20 cellular contexts compared by ENCODE assay signal in the genomic region with DNA sequence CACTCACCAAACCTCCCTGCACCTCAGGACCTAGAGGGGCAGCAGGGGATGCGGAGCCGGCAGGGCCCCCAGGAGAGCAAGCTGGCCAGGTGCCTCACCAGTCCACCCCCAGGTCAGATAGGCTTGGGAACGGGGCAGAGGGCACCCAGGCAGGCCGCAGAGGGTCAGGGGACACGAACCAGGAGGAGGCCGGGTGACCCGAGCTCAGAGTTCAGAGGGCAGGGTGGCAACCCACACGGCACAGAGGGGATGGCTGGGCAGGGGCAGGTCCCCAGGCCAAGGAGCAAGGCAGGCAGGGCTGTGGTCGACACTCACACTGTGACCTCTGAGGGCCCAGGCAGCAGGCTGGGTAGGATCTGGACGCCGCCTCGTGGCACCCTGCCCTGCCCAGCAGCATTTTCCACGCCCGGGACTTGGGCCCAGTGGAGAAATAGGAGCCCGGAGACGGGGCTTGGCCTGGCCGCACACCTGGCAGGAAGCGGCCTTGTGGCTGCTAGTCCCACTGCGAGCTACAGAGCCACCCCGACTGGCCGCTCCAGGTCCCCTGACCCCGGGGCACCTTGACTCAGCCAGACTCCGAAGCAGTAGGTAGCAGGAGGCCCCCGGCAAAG. TPM values are rescaled to one million over a fixed set of nuclear protein-coding genes. Genes with fewer than 3 reads are reported as not detected.
A peak's percentile ranks its signal among the peaks of the same experiment; 100 is the strongest.
DNase-seq lines count a peak whose midpoint lies in the region; ATAC-seq, FAIRE-seq and TF ChIP-seq lines count a peak whose summit lies in the region.
"Had no signal": no experiment of that assay in that cellular context is flagged by ENCODE, and none has a peak within 500 bp of the region (broad histone marks: within the 10 kb centered on the region; RNA-seq: fewer than 3 reads in every experiment).

No MANE protein-coding gene starts in this region.

- no peak for FAIRE-seq in HepG2 (lab: Jason Lieb, UNC)
- FAIRE-seq: endometrium had no signal

- no peaks in the 10 kb centered on the region for H3F3A ChIP-seq in smooth muscle cell (ENCODE audit: low read depth)

- no peaks in the 10 kb centered on the region for H3K9me3 ChIP-seq in HCT116 (ENCODE audit: control insufficient read depth in 1 of 2, insufficient read depth in 1 of 2, low read depth in 1 of 2, low read length in 2 of 2)
- H3K9me3 ChIP-seq in HepG2 (ENCODE audit: low read length): no peaks in the 10 kb centered on the region
- no peaks in the 10 kb centered on the region for H3K9me3 ChIP-seq in smooth muscle cell (replicated peaks; ENCODE audit: low read depth)
- H3K9me3 ChIP-seq: colonic mucosa, thoracic aorta had no signal

- TF ChIP-seq POLR2A in HCT116 (IDR thresholded peaks at IDR 0.05; ENCODE audit: borderline replicate concordance, extremely low read depth, insufficient read depth, insufficient read length) (no peak), HepG2 (IDR thresholded peaks at IDR 0.05; ENCODE audit: insufficient read depth in 1 of 2, low read depth in 2 of 2, low read length in 2 of 2) (no peak)

- no peak for TF ChIP-seq EP300 in HepG2 (IDR thresholded peaks at IDR 0.05; ENCODE audit: low read depth in 2 of 2, low read length in 2 of 2)
- TF ChIP-seq EP300 in HepG2 (CRISPR knock-in tag; IDR thresholded peaks at IDR 0.05; ENCODE audit: borderline replicate concordance): no peak

- H3K27me3 ChIP-seq in HCT116 (ENCODE audit: insufficient read depth, low read length): no peaks in the 10 kb centered on the region
- no peaks in the 10 kb centered on the region for H3K27me3 ChIP-seq in HepG2 (ENCODE audit: control insufficient read depth in 1 of 2, insufficient read depth in 2 of 2, low read length in 2 of 2)
- no peaks in the 10 kb centered on the region for H3K27me3 ChIP-seq in smooth muscle cell (ENCODE audit: low read depth)
- H3K27me3 ChIP-seq: colonic mucosa had no signal

- CTCF ChIA-PET in HCT116 (lab: Charles Lee) (no interaction called here), HepG2 (lab: Yijun Ruan, JAX; ENCODE audit: low intra/inter-chr PET ratio, low total read pairs) (interaction anchor here (2.5 kb wide), 1 partner anchor 28 kb away, joined by 11 read pairs; no protein-coding TSS in a partner anchor)

- no peak for DNase-seq in HCT116 (ENCODE audit: low read depth, low spot score)
- no peak for DNase-seq in HepG2 (ENCODE audit: low spot score)
- DNase-seq in smooth muscle cell (lab: John Stamatoyannopoulos, UW; ENCODE audit: unreplicated experiment): no peak
- DNase-seq in activated T-cell treated with anti-CD3 and anti-CD28 coated beads, Interleukin-2, amount 50 U/mL, for 48 hours: no peak
- no peak for DNase-seq in NCI-H1694 (lab: John Stamatoyannopoulos, UW)
- DNase-seq in stimulated activated CD4-positive, alpha-beta T cell treated with anti-CD3 and anti-CD28 coated beads, Interleukin-4, amount 100 ng/mL, for 4 hours: no peak
- DNase-seq: activated B cell treated with CpG ODN at 0.5 μM for 24 hours; activated CD8-positive, alpha-beta T cell treated with anti-CD3 and anti-CD28 coated beads, Interleukin-2, amount 10 ng/mL, durations not matched to agents 7 days and 5 days; colonic mucosa; COR-L47; H9; midbrain; NCI-H1105 treated with DMSO at 0.1 percent for 48 hours; NCI-H2107; NCI-H510A; T-helper 2 cell had no signal

- ATAC-seq in HCT116 (peak; percentile 17), HepG2 (no peak), SK-N-SH treated with all-trans-retinoic acid at 6 μM for 48 hours (no peak)
- ATAC-seq: activated CD8-positive, alpha-beta T cell treated with anti-CD3 and anti-CD28 coated beads, Interleukin-2, amount 10 ng/mL, durations not matched to agents 7 days and 5 days had no signal

- in situ Hi-C loops in HepG2 (cut with HindIII; ENCODE audit: extremely low pct_ligation_motif_present, low pct_unique_long_range_greater_than_20kb): no loop called here

- H3K27ac ChIP-seq in HCT116 (ENCODE audit: low read depth, low read length) (peak overlapping the region; percentile 100), VCaP (peak overlapping the region; percentile 93; the same call in 1 of the 2 replicates), HepG2 (ENCODE audit: extremely low read length, insufficient read depth, low read length) (no peak overlapping the region), smooth muscle cell (ENCODE audit: low read depth) (peak overlapping the region; percentile 77)
- H3K27ac ChIP-seq: colonic mucosa, thoracic aorta had no signal

- H2AFZ ChIP-seq in HCT116 (ENCODE audit: low read depth, low read length, poor library complexity, severe bottlenecking) (no peak overlapping the region), HepG2 (ENCODE audit: low read length) (no peak overlapping the region), smooth muscle cell (ENCODE audit: low read depth) (no peak overlapping the region)

- H3K9ac ChIP-seq in HCT116 (ENCODE audit: low read length) (peak overlapping the region; percentile 76), HepG2 (ENCODE audit: insufficient read depth, low read depth, low read length) (0 out of 2 replicates have a peak overlapping the region, but pooled peaks have one; percentile 39), smooth muscle cell (ENCODE audit: low read depth) (peak overlapping the region; percentile 43)

- H3K4me2 ChIP-seq in HCT116 (ENCODE audit: low read length) (peak overlapping the region; percentile 96), HepG2 (ENCODE audit: low read depth, low read length) (peak overlapping the region; percentile 57; the same call in 1 of the 2 replicates), smooth muscle cell (no peak overlapping the region)

- 60% methylated on average over 1 of the region's 24 CpGs for WGBS in HepG2 (ENCODE audit: low lambda C conversion rate)
- WGBS in smooth muscle cell (ENCODE audit: low lambda C conversion rate): 91% methylated on average over 24 of the region's 24 CpGs

- H3K4me3 ChIP-seq in HCT116 (replicated peaks in 1 of 2; ENCODE audit: low read depth in 1 of 2, low read length in 2 of 2) (peak overlapping the region; percentile 45 to 55), HepG2 (replicated peaks in 1 of 3; ENCODE audit: insufficient read depth in 1 of 3, low read depth in 2 of 3, low read length in 3 of 3) (no peak overlapping the region), smooth muscle cell (no peak overlapping the region)
- H3K4me3 ChIP-seq: colonic mucosa, thoracic aorta had no signal

- RAD21 ChIA-PET in HCT116 (lab: Charles Lee; ENCODE audit: low non-redundant PET in 1 of 2, low total read pairs in 2 of 2, uncharacterized antibody in 2 of 2, unreplicated experiment in 2 of 2): interaction anchor here in 1 of 2 experiments (0.6 kb wide), 1 partner anchor 20 kb away, joined by 6 read pairs; no protein-coding TSS in a partner anchor

- H3K79me2 ChIP-seq in HCT116 (ENCODE audit: insufficient read depth, low read length): peaks cover 83% of the 10 kb centered on the region
- peaks cover 48% of the 10 kb centered on the region for H3K79me2 ChIP-seq in HepG2 (ENCODE audit: insufficient read depth, low read length)
- H3K79me2 ChIP-seq in smooth muscle cell (ENCODE audit: low read depth): peaks cover 57% of the 10 kb centered on the region

- H3K9me2 ChIP-seq in HCT116 (ENCODE audit: insufficient read depth): no peaks in the 10 kb centered on the region

- H3K4me1 ChIP-seq in HCT116 (ENCODE audit: control insufficient read depth in 1 of 2, insufficient read depth in 2 of 2, low read length in 2 of 2) (peaks cover 41 to 58% of the 10 kb centered on the region in 2 experiments), HepG2 (ENCODE audit: insufficient read depth, low read length) (peaks cover 42% of the 10 kb centered on the region), smooth muscle cell (ENCODE audit: low read depth) (peaks cover 12% of the 10 kb centered on the region)

- TF ChIP-seq RAD21 in HCT116 (IDR thresholded peaks at IDR 0.05; ENCODE audit: low read depth): no peak
- TF ChIP-seq RAD21 in HepG2 (CRISPR knock-in tag; IDR thresholded peaks at IDR 0.05): no peak

- H4K20me1 ChIP-seq in HCT116 (ENCODE audit: insufficient read depth) (no peaks in the 10 kb centered on the region), HepG2 (ENCODE audit: insufficient read depth, low read length) (peaks cover 29% of the 10 kb centered on the region; the same call in 1 of the 2 replicates), smooth muscle cell (ENCODE audit: low read depth) (peaks cover 83% of the 10 kb centered on the region)

- no TSS peak for BruUV-seq in HCT116 (replicated peaks; lab: Mats Ljungman, UMichigan)
- no TSS peak for BruUV-seq in HepG2 (replicated peaks; lab: Mats Ljungman, UMichigan)

- TF ChIP-seq CTCF in HCT116 (IDR thresholded peaks at IDR 0.05 in 2 of 3, conservative IDR thresholded peaks at IDR 0.05 in 1 of 3; ENCODE audit: borderline replicate concordance in 1 of 3, insufficient read depth in 1 of 3, low read depth in 2 of 3, low read length in 2 of 3) (no peak), VCaP (conservative IDR thresholded peaks at IDR 0.05) (no peak), HepG2 (CRISPR knock-in tag; IDR thresholded peaks at IDR 0.05) (no peak), smooth muscle cell (IDR thresholded peaks at IDR 0.05; ENCODE audit: borderline replicate concordance, insufficient read depth, poor library complexity, severe bottlenecking) (no peak)

- POLR2A ChIA-PET in HCT116 (lab: Charles Lee) (no interaction called here), HepG2 (lab: Yijun Ruan, JAX) (interaction anchor here (1.0 kb wide), 2 partner anchors 12 to 31 kb away, joined by 3 to 7 read pairs; a partner anchor contains a TSS)

- H3K36me3 ChIP-seq in HCT116 (ENCODE audit: control insufficient read depth in 1 of 2, insufficient read depth in 2 of 2, low read length in 2 of 2) (peaks cover 2 to 26% of the 10 kb centered on the region in 2 experiments; a peak in 3 of 4 replicates), HepG2 (replicated peaks in 1 of 2; ENCODE audit: control insufficient read depth in 1 of 2, insufficient read depth in 2 of 2, low read length in 2 of 2) (peaks cover 9 to 20% of the 10 kb centered on the region in 2 experiments), smooth muscle cell (ENCODE audit: low read depth) (no peaks in the 10 kb centered on the region)
- H3K36me3 ChIP-seq: colonic mucosa had no signal

- intact Hi-C loops in HCT116 (cut with micrococcal nuclease) (loop anchor here (1.0 to 10.0 kb wide), 3 partner anchors 31 to 271 kb away; a partner anchor contains a TSS), HepG2 (cut with micrococcal nuclease; ENCODE audit: unreplicated experiment) (loop anchor here (2.0 kb wide), 1 partner anchor 19 kb away; a partner anchor contains a TSS)

RNA-seq across cellular contexts. Expression of a gene that starts 5.3 kb away (rescaled TPM):
- 160 TPM for total RNA-seq in HCT116 (2021; ENCODE audit: unreplicated experiment)
- 193 and 219 TPM in 2 replicates for polyA plus RNA-seq in HCT116 (2012)
- 42.8 and 60.4 TPM in 2 replicates for total RNA-seq in HepG2 (2016; rRNA removed; fragmentation: Illumina TruSeq; extraction: Trizol)
- 36.3 and 41.3 TPM in 2 replicates for total RNA-seq in HepG2 (2016; cell fraction: cytosol; rRNA removed; fragmentation: Illumina TruSeq; extraction: Trizol; ENCODE audit: low read depth)
- 36.7 and 61.0 TPM in 2 replicates for total RNA-seq in HepG2 (2016; cell fraction: insoluble cytoplasmic fraction; rRNA removed; fragmentation: Illumina TruSeq; extraction: Trizol)
- 84.2 and 90.2 TPM in 2 replicates for total RNA-seq in HepG2 (2016; cell fraction: membrane; rRNA removed; fragmentation: Illumina TruSeq; extraction: Trizol)
- 38.1 and 46.4 TPM in 2 replicates for total RNA-seq in HepG2 (2016; cell fraction: nucleus; rRNA removed; fragmentation: Illumina TruSeq; extraction: Trizol)
- polyA plus RNA-seq in HepG2 (2011; rRNA removed): 30.8 and 49.5 TPM in 2 replicates
- 25.9 and 50.1 TPM in 2 replicates for polyA plus RNA-seq in HepG2 (2011; cell fraction: cytosol; rRNA removed)
- polyA plus RNA-seq in HepG2 (2011; cell fraction: nucleus; rRNA removed): 153 and 204 TPM in 2 replicates
- polyA plus RNA-seq in HepG2 (2012): 29.7 and 38.8 TPM in 2 replicates
- polyA plus RNA-seq in HepG2 (2016; cell fraction: cytosol; fragmentation: Illumina TruSeq; extraction: Trizol; ENCODE audit: low read depth): 26.3 and 31.1 TPM in 2 replicates
- 34.3 and 36.1 TPM in 2 replicates for polyA plus RNA-seq in HepG2 (2016; cell fraction: insoluble cytoplasmic fraction; fragmentation: Illumina TruSeq; extraction: Trizol; ENCODE audit: low read depth)
- polyA plus RNA-seq in HepG2 (2016; cell fraction: membrane; fragmentation: Illumina TruSeq; extraction: Trizol; ENCODE audit: low read depth): 54.8 and 63.5 TPM in 2 replicates
- 84.5 and 84.8 TPM in 2 replicates for polyA plus RNA-seq in HepG2 (2016; cell fraction: nucleus; fragmentation: Illumina TruSeq; extraction: Trizol; ENCODE audit: insufficient read depth, low read depth)
- 41.6 and 83.7 TPM in 2 replicates for polyA minus RNA-seq in HepG2 (2011; rRNA and poly(A)+ RNA removed; ENCODE audit: low replicate concordance)
- 26.2 and 33.4 TPM in 2 replicates for polyA minus RNA-seq in HepG2 (2011; cell fraction: cytosol; rRNA and poly(A)+ RNA removed)
- polyA minus RNA-seq in HepG2 (2011; cell fraction: nucleus; rRNA and poly(A)+ RNA removed): 27.6 and 29.8 TPM in 2 replicates
- 28.5 and 37.8 TPM in 2 replicates for total RNA-seq in smooth muscle cell
- 28.7 and 43.5 TPM in 2 replicates for polyA plus RNA-seq in smooth muscle cell

RNA-seq across cellular contexts. Expression of a gene that starts 12.8 kb away (rescaled TPM):
- 0.07 TPM for total RNA-seq in HCT116 (2021; ENCODE audit: unreplicated experiment)
- 0.33 and 0.37 TPM in 2 replicates for polyA plus RNA-seq in HCT116 (2012)
- total RNA-seq in HepG2 (2016; rRNA removed; fragmentation: Illumina TruSeq; extraction: Trizol): 0.15 TPM in 1 of 2 replicates, not detected in the other
- not detected in 2 replicates for total RNA-seq in HepG2 (2016; cell fraction: cytosol; rRNA removed; fragmentation: Illumina TruSeq; extraction: Trizol; ENCODE audit: low read depth)
- 0.13 TPM in 1 of 2 replicates, not detected in the other for total RNA-seq in HepG2 (2016; cell fraction: insoluble cytoplasmic fraction; rRNA removed; fragmentation: Illumina TruSeq; extraction: Trizol)
- not detected in 2 replicates for total RNA-seq in HepG2 (2016; cell fraction: membrane; rRNA removed; fragmentation: Illumina TruSeq; extraction: Trizol)
- 0.12 and 0.25 TPM in 2 replicates for total RNA-seq in HepG2 (2016; cell fraction: nucleus; rRNA removed; fragmentation: Illumina TruSeq; extraction: Trizol)
- polyA plus RNA-seq in HepG2 (2011; rRNA removed): 0.13 and 0.20 TPM in 2 replicates
- 0.13 and 0.21 TPM in 2 replicates for polyA plus RNA-seq in HepG2 (2011; cell fraction: cytosol; rRNA removed)
- polyA plus RNA-seq in HepG2 (2011; cell fraction: nucleus; rRNA removed): 1.5 and 2.4 TPM in 2 replicates
- 0.17 TPM in 2 replicates for polyA plus RNA-seq in HepG2 (2012)
- not detected in 2 replicates for polyA plus RNA-seq in HepG2 (2016; cell fraction: cytosol; fragmentation: Illumina TruSeq; extraction: Trizol; ENCODE audit: low read depth)
- polyA plus RNA-seq in HepG2 (2016; cell fraction: insoluble cytoplasmic fraction; fragmentation: Illumina TruSeq; extraction: Trizol; ENCODE audit: low read depth): not detected in 2 replicates
- 0.07 TPM in 1 of 2 replicates, not detected in the other for polyA plus RNA-seq in HepG2 (2016; cell fraction: membrane; fragmentation: Illumina TruSeq; extraction: Trizol; ENCODE audit: low read depth)
- 0.25 and 0.30 TPM in 2 replicates for polyA plus RNA-seq in HepG2 (2016; cell fraction: nucleus; fragmentation: Illumina TruSeq; extraction: Trizol; ENCODE audit: insufficient read depth, low read depth)
- 1.2 TPM in 2 replicates for polyA minus RNA-seq in HepG2 (2011; rRNA and poly(A)+ RNA removed; ENCODE audit: low replicate concordance)
- polyA minus RNA-seq in HepG2 (2011; cell fraction: cytosol; rRNA and poly(A)+ RNA removed): 0.20 and 0.26 TPM in 2 replicates
- 0.64 and 0.75 TPM in 2 replicates for polyA minus RNA-seq in HepG2 (2011; cell fraction: nucleus; rRNA and poly(A)+ RNA removed)
- 0.18 and 0.36 TPM in 2 replicates for total RNA-seq in smooth muscle cell
- polyA plus RNA-seq in smooth muscle cell: 0.39 and 0.79 TPM in 2 replicates

RNA-seq across cellular contexts. Expression of a gene that starts 14.4 kb away (rescaled TPM):
- 0.74 TPM for total RNA-seq in HCT116 (2021; ENCODE audit: unreplicated experiment)
- 3.6 and 3.7 TPM in 2 replicates for polyA plus RNA-seq in HCT116 (2012)
- total RNA-seq in HepG2 (2016; rRNA removed; fragmentation: Illumina TruSeq; extraction: Trizol): 5.4 and 19.8 TPM in 2 replicates
- 4.4 and 6.1 TPM in 2 replicates for total RNA-seq in HepG2 (2016; cell fraction: cytosol; rRNA removed; fragmentation: Illumina TruSeq; extraction: Trizol; ENCODE audit: low read depth)
- 5.2 and 18.5 TPM in 2 replicates for total RNA-seq in HepG2 (2016; cell fraction: insoluble cytoplasmic fraction; rRNA removed; fragmentation: Illumina TruSeq; extraction: Trizol)
- 9.0 and 10.5 TPM in 2 replicates for total RNA-seq in HepG2 (2016; cell fraction: membrane; rRNA removed; fragmentation: Illumina TruSeq; extraction: Trizol)
- total RNA-seq in HepG2 (2016; cell fraction: nucleus; rRNA removed; fragmentation: Illumina TruSeq; extraction: Trizol): 15.6 and 22.5 TPM in 2 replicates
- 44.8 and 71.0 TPM in 2 replicates for polyA plus RNA-seq in HepG2 (2011; rRNA removed)
- 35.7 and 49.1 TPM in 2 replicates for polyA plus RNA-seq in HepG2 (2011; cell fraction: cytosol; rRNA removed)
- polyA plus RNA-seq in HepG2 (2011; cell fraction: nucleus; rRNA removed): 279 and 296 TPM in 2 replicates
- 22.6 and 42.3 TPM in 2 replicates for polyA plus RNA-seq in HepG2 (2012)
- 4.9 and 5.3 TPM in 2 replicates for polyA plus RNA-seq in HepG2 (2016; cell fraction: cytosol; fragmentation: Illumina TruSeq; extraction: Trizol; ENCODE audit: low read depth)
- polyA plus RNA-seq in HepG2 (2016; cell fraction: insoluble cytoplasmic fraction; fragmentation: Illumina TruSeq; extraction: Trizol; ENCODE audit: low read depth): 6.0 and 9.7 TPM in 2 replicates
- polyA plus RNA-seq in HepG2 (2016; cell fraction: membrane; fragmentation: Illumina TruSeq; extraction: Trizol; ENCODE audit: low read depth): 10.7 and 11.1 TPM in 2 replicates
- 56.0 and 64.0 TPM in 2 replicates for polyA plus RNA-seq in HepG2 (2016; cell fraction: nucleus; fragmentation: Illumina TruSeq; extraction: Trizol; ENCODE audit: insufficient read depth, low read depth)
- polyA minus RNA-seq in HepG2 (2011; rRNA and poly(A)+ RNA removed; ENCODE audit: low replicate concordance): 0.26 and 46.5 TPM in 2 replicates
- 16.7 and 21.9 TPM in 2 replicates for polyA minus RNA-seq in HepG2 (2011; cell fraction: cytosol; rRNA and poly(A)+ RNA removed)
- 11.8 and 16.9 TPM in 2 replicates for polyA minus RNA-seq in HepG2 (2011; cell fraction: nucleus; rRNA and poly(A)+ RNA removed)
- 240 and 266 TPM in 2 replicates for total RNA-seq in smooth muscle cell
- polyA plus RNA-seq in smooth muscle cell: 473 and 597 TPM in 2 replicates
- total RNA-seq: activated CD8-positive, alpha-beta T cell treated with anti-CD3 and anti-CD28 coated beads, Interleukin-2, amount 10 ng/mL, durations not matched to agents 7 days and 5 days had no signal

RNA-seq across cellular contexts. Expression of a gene that starts 19.3 kb away (rescaled TPM):
- total RNA-seq in HCT116 (2021; ENCODE audit: unreplicated experiment) (16.3 TPM), HepG2 (2016; rRNA removed; fragmentation: Illumina TruSeq; extraction: Trizol) (7.2 and 9.3 TPM in 2 replicates), smooth muscle cell (13.8 and 16.2 TPM in 2 replicates)
- 11.2 and 13.9 TPM in 2 replicates for polyA plus RNA-seq in HCT116 (2012)
- 6.9 and 8.7 TPM in 2 replicates for total RNA-seq in HepG2 (2016; cell fraction: cytosol; rRNA removed; fragmentation: Illumina TruSeq; extraction: Trizol; ENCODE audit: low read depth)
- 6.2 and 9.8 TPM in 2 replicates for total RNA-seq in HepG2 (2016; cell fraction: insoluble cytoplasmic fraction; rRNA removed; fragmentation: Illumina TruSeq; extraction: Trizol)
- total RNA-seq in HepG2 (2016; cell fraction: membrane; rRNA removed; fragmentation: Illumina TruSeq; extraction: Trizol): 15.1 and 19.3 TPM in 2 replicates
- total RNA-seq in HepG2 (2016; cell fraction: nucleus; rRNA removed; fragmentation: Illumina TruSeq; extraction: Trizol): 7.2 and 8.0 TPM in 2 replicates
- polyA plus RNA-seq in HepG2 (2011; rRNA removed) (5.5 and 8.0 TPM in 2 replicates), smooth muscle cell (32.5 and 34.3 TPM in 2 replicates)
- polyA plus RNA-seq in HepG2 (2011; cell fraction: cytosol; rRNA removed): 7.7 and 13.2 TPM in 2 replicates
- polyA plus RNA-seq in HepG2 (2011; cell fraction: nucleus; rRNA removed): 11.5 and 12.6 TPM in 2 replicates
- 7.1 and 9.6 TPM in 2 replicates for polyA plus RNA-seq in HepG2 (2012)
- polyA plus RNA-seq in HepG2 (2016; cell fraction: cytosol; fragmentation: Illumina TruSeq; extraction: Trizol; ENCODE audit: low read depth): 12.5 and 15.0 TPM in 2 replicates
- polyA plus RNA-seq in HepG2 (2016; cell fraction: insoluble cytoplasmic fraction; fragmentation: Illumina TruSeq; extraction: Trizol; ENCODE audit: low read depth): 13.9 and 15.2 TPM in 2 replicates
- 23.5 and 26.0 TPM in 2 replicates for polyA plus RNA-seq in HepG2 (2016; cell fraction: membrane; fragmentation: Illumina TruSeq; extraction: Trizol; ENCODE audit: low read depth)
- polyA plus RNA-seq in HepG2 (2016; cell fraction: nucleus; fragmentation: Illumina TruSeq; extraction: Trizol; ENCODE audit: insufficient read depth, low read depth): 16.7 and 16.9 TPM in 2 replicates
- 9.3 and 18.2 TPM in 2 replicates for polyA minus RNA-seq in HepG2 (2011; rRNA and poly(A)+ RNA removed; ENCODE audit: low replicate concordance)
- polyA minus RNA-seq in HepG2 (2011; cell fraction: cytosol; rRNA and poly(A)+ RNA removed): 13.4 and 15.4 TPM in 2 replicates
- polyA minus RNA-seq in HepG2 (2011; cell fraction: nucleus; rRNA and poly(A)+ RNA removed): 9.8 and 11.6 TPM in 2 replicates

RNA-seq across cellular contexts. Expression of a gene that starts 19.5 kb away (rescaled TPM):
- total RNA-seq in HCT116 (2021; ENCODE audit: unreplicated experiment) (161 TPM), HepG2 (2016; rRNA removed; fragmentation: Illumina TruSeq; extraction: Trizol) (46.4 and 52.8 TPM in 2 replicates), smooth muscle cell (48.5 and 49.3 TPM in 2 replicates)
- 161 and 165 TPM in 2 replicates for polyA plus RNA-seq in HCT116 (2012)
- total RNA-seq in HepG2 (2016; cell fraction: cytosol; rRNA removed; fragmentation: Illumina TruSeq; extraction: Trizol; ENCODE audit: low read depth): 23.1 and 23.4 TPM in 2 replicates
- 37.6 and 53.6 TPM in 2 replicates for total RNA-seq in HepG2 (2016; cell fraction: insoluble cytoplasmic fraction; rRNA removed; fragmentation: Illumina TruSeq; extraction: Trizol)
- total RNA-seq in HepG2 (2016; cell fraction: membrane; rRNA removed; fragmentation: Illumina TruSeq; extraction: Trizol): 22.1 and 22.9 TPM in 2 replicates
- total RNA-seq in HepG2 (2016; cell fraction: nucleus; rRNA removed; fragmentation: Illumina TruSeq; extraction: Trizol): 43.7 and 54.4 TPM in 2 replicates
- polyA plus RNA-seq in HepG2 (2011; rRNA removed) (94.8 and 104 TPM in 2 replicates), smooth muscle cell (63.1 and 82.1 TPM in 2 replicates)
- polyA plus RNA-seq in HepG2 (2011; cell fraction: cytosol; rRNA removed): 80.0 and 107 TPM in 2 replicates
- 412 and 553 TPM in 2 replicates for polyA plus RNA-seq in HepG2 (2011; cell fraction: nucleus; rRNA removed)
- 69.0 and 86.1 TPM in 2 replicates for polyA plus RNA-seq in HepG2 (2012)
- polyA plus RNA-seq in HepG2 (2016; cell fraction: cytosol; fragmentation: Illumina TruSeq; extraction: Trizol; ENCODE audit: low read depth): 11.0 and 11.1 TPM in 2 replicates
- polyA plus RNA-seq in HepG2 (2016; cell fraction: insoluble cytoplasmic fraction; fragmentation: Illumina TruSeq; extraction: Trizol; ENCODE audit: low read depth): 38.3 and 53.4 TPM in 2 replicates
- polyA plus RNA-seq in HepG2 (2016; cell fraction: membrane; fragmentation: Illumina TruSeq; extraction: Trizol; ENCODE audit: low read depth): 14.8 and 15.0 TPM in 2 replicates
- polyA plus RNA-seq in HepG2 (2016; cell fraction: nucleus; fragmentation: Illumina TruSeq; extraction: Trizol; ENCODE audit: insufficient read depth, low read depth): 173 and 181 TPM in 2 replicates
- polyA minus RNA-seq in HepG2 (2011; rRNA and poly(A)+ RNA removed; ENCODE audit: low replicate concordance): 120 and 176 TPM in 2 replicates
- 37.5 and 38.1 TPM in 2 replicates for polyA minus RNA-seq in HepG2 (2011; cell fraction: cytosol; rRNA and poly(A)+ RNA removed)
- 64.4 and 69.0 TPM in 2 replicates for polyA minus RNA-seq in HepG2 (2011; cell fraction: nucleus; rRNA and poly(A)+ RNA removed)

Comparison
In these comparisons a context has a peak if more than half of its experiments do, and no peak if none do; other contexts are left out.
1. H3K4me3 ChIP-seq: peak in HCT116 (2 of 2); none in HepG2 (0 of 3) and smooth muscle cell (single experiment).
2. RNA of a gene that starts 14.4 kb away (total RNA-seq): 240 to 266 TPM in smooth muscle cell; 4.4 to 22.5 TPM in HepG2 and 0.74 TPM in HCT116 (single experiment); every median in the first group is over 10 times any median in the second.
3. Peak in every context shown above with its lines, with median percentiles within 50 percentile points of each other: H3K9ac ChIP-seq.